Comparison of ENCODE assay signal across 15 cellular contexts in the genomic region with DNA sequence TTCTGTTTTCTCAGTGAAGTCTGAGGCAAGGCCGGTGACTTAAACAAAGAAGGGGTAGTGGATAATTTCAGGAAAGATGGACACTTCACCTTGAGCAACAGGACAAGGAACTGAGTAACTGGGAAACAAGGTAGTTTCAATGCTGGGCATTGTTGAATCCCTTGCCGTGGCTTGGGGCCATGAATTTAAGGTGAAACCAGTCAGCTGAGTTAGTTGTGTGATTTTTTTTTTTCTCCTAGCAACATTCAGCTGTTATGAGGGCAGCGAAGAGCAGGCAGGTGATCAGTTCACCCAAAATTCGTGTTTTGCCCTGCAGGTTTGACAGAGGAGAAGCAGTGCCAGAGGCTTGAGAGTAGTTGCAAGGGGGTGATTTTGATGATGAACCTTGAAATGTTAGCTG. TPM values are rescaled to one million over a fixed set of nuclear protein-coding genes. Genes with fewer than 3 reads are reported as not detected.
DNase-seq lines count a peak whose midpoint lies in the region; ATAC-seq, FAIRE-seq and TF ChIP-seq lines count a peak whose summit lies in the region.
"Had no signal": no experiment of that assay in that cellular context is flagged by ENCODE, and none has a peak within 500 bp of the region (broad histone marks: within the 10 kb centered on the region; RNA-seq: fewer than 3 reads in every experiment).

No MANE protein-coding gene starts in this region.

- no peaks in the 10 kb centered on the region for H3K9me3 Mint-ChIP-seq in stimulated activated naive CD8-positive, alpha-beta T cell treated with anti-CD3 and anti-CD28 coated beads, Interleukin-15, Interleukin-2, amounts not matched to agents 100 ng/mL and 50 ng/mL, for 24 hours
- peaks cover 4% of the 10 kb centered on the region for H3K9me3 Mint-ChIP-seq in activated naive CD8-positive, alpha-beta T cell treated with anti-CD3 and anti-CD28 coated beads for 36 hours
- no peaks in the 10 kb centered on the region for H3K9me3 Mint-ChIP-seq in naive thymus-derived CD8-positive, alpha-beta T cell

- H3K4me3 Mint-ChIP-seq in stimulated activated naive CD8-positive, alpha-beta T cell treated with anti-CD3 and anti-CD28 coated beads, Interleukin-15, Interleukin-2, amounts not matched to agents 100 ng/mL and 50 ng/mL, for 24 hours: no peak overlapping the region
- no peak overlapping the region for H3K4me3 Mint-ChIP-seq in activated naive CD8-positive, alpha-beta T cell treated with anti-CD3 and anti-CD28 coated beads for 36 hours
- peak overlapping the region in 9 of 10 donors; percentile 11 to 78 (median 59) for H3K4me3 Mint-ChIP-seq in naive thymus-derived CD8-positive, alpha-beta T cell

- no peak for ATAC-seq in stimulated activated naive CD8-positive, alpha-beta T cell treated with anti-CD3 and anti-CD28 coated beads, Interleukin-15, Interleukin-2, amounts not matched to agents 100 U/mL and 50 U/mL, for 24 hours
- peak in 1 of 2 donors; percentile 15 for ATAC-seq in naive thymus-derived CD8-positive, alpha-beta T cell
- ATAC-seq in SK-N-SH treated with all-trans-retinoic acid at 6 μM for 48 hours: no peak

- peaks cover 32% of the 10 kb centered on the region for H3K4me1 Mint-ChIP-seq in stimulated activated naive CD8-positive, alpha-beta T cell treated with anti-CD3 and anti-CD28 coated beads, Interleukin-15, Interleukin-2, amounts not matched to agents 100 ng/mL and 50 ng/mL, for 24 hours (ENCODE audit: low read depth)
- H3K4me1 Mint-ChIP-seq in activated naive CD8-positive, alpha-beta T cell treated with anti-CD3 and anti-CD28 coated beads for 36 hours: peaks cover 29% of the 10 kb centered on the region
- H3K4me1 Mint-ChIP-seq in naive thymus-derived CD8-positive, alpha-beta T cell: peaks cover 21 to 40% (median 30%) of the 10 kb centered on the region in 4 donors

- TF ChIP-seq CTCF in D721Med (IDR thresholded peaks at IDR 0.05; ENCODE audit: insufficient read depth, missing control alignments): no peak

- no peak for FAIRE-seq in D721Med (lab: Jason Lieb, UNC)
- FAIRE-seq: G401.6 had no signal

- POLR2A ChIA-PET in naive thymus-derived CD8-positive, alpha-beta T cell (lab: Charles Lee): interaction anchor here (0.6 to 13.0 kb wide), 6 partner anchors 18 to 103 kb away, joined by 3 to 852 read pairs (median 5); a partner anchor contains a TSS

- H3K27me3 Mint-ChIP-seq in stimulated activated naive CD8-positive, alpha-beta T cell treated with anti-CD3 and anti-CD28 coated beads, Interleukin-15, Interleukin-2, amounts not matched to agents 100 ng/mL and 50 ng/mL, for 24 hours: no peaks in the 10 kb centered on the region
- no peaks in the 10 kb centered on the region for H3K27me3 Mint-ChIP-seq in activated naive CD8-positive, alpha-beta T cell treated with anti-CD3 and anti-CD28 coated beads for 36 hours
- no peaks in the 10 kb centered on the region for H3K27me3 Mint-ChIP-seq in naive thymus-derived CD8-positive, alpha-beta T cell

- H3K27ac Mint-ChIP-seq in stimulated activated naive CD8-positive, alpha-beta T cell treated with anti-CD3 and anti-CD28 coated beads, Interleukin-15, Interleukin-2, amounts not matched to agents 100 ng/mL and 50 ng/mL, for 24 hours: peak overlapping the region; percentile 53
- H3K27ac Mint-ChIP-seq in activated naive CD8-positive, alpha-beta T cell treated with anti-CD3 and anti-CD28 coated beads for 36 hours: peak overlapping the region; percentile 10
- peak overlapping the region in 5 of 10 donors; percentile 66 to 94 (median 84) for H3K27ac Mint-ChIP-seq in naive thymus-derived CD8-positive, alpha-beta T cell

- H3K36me3 Mint-ChIP-seq in stimulated activated naive CD8-positive, alpha-beta T cell treated with anti-CD3 and anti-CD28 coated beads, Interleukin-15, Interleukin-2, amounts not matched to agents 100 ng/mL and 50 ng/mL, for 24 hours (ENCODE audit: low read depth): peaks cover 28% of the 10 kb centered on the region
- peaks cover 35% of the 10 kb centered on the region for H3K36me3 Mint-ChIP-seq in activated naive CD8-positive, alpha-beta T cell treated with anti-CD3 and anti-CD28 coated beads for 36 hours
- peaks cover 6 to 15% (median 7%) of the 10 kb centered on the region in 3 donors for H3K36me3 Mint-ChIP-seq in naive thymus-derived CD8-positive, alpha-beta T cell

- no peak for DNase-seq in stimulated activated naive CD8-positive, alpha-beta T cell treated with anti-CD3 and anti-CD28 coated beads, Interleukin-15, Interleukin-2, amounts not matched to agents 100 U/mL and 50 U/mL, for 24 hours
- no peak for DNase-seq in activated naive CD8-positive, alpha-beta T cell treated with anti-CD3 and anti-CD28 coated beads for 36 hours
- DNase-seq in naive thymus-derived CD8-positive, alpha-beta T cell: peak in 2 of 10 donors; percentile 8 to 27
- DNase-seq in NCI-H82 treated with DMSO at 0.1 percent for 48 hours (lab: John Stamatoyannopoulos, UW; ENCODE audit: unreplicated experiment): no peak
- no peak for DNase-seq in NCI-H2227 (lab: John Stamatoyannopoulos, UW; ENCODE audit: unreplicated experiment)
- no peak for DNase-seq in D721Med (ENCODE audit: insufficient read length, low spot score)
- DNase-seq: effector CD8-positive, alpha-beta T cell; foreskin fibroblast; GOT3; NCI-H2107; SJCRH30; stimulated activated CD4-positive, alpha-beta T cell treated with anti-CD3 and anti-CD28 coated beads, Interleukin-1b, Interleukin-23, amount 100 ng/mL, for 48 hours had no signal

TF ChIP-seq in SK-N-SH treated with all-trans-retinoic acid at 6 μM for 48 hours, 23 proteins besides CTCF, POLR2A, EP300 and RAD21:
- no peak for TF ChIP-seq ZNF565 (CRISPR knock-in tag; conservative IDR thresholded peaks at IDR 0.05; ENCODE audit: low read depth)

RNA-seq across cellular contexts. Expression of a gene that starts 6.8 kb away (rescaled TPM):
- total RNA-seq in activated naive CD8-positive, alpha-beta T cell treated with anti-CD3 and anti-CD28 coated beads for 36 hours: 10 to 100 TPM; 10.6 to 10.7 TPM
- 10 to 100 TPM; 38.6 to 39.9 TPM for total RNA-seq in naive thymus-derived CD8-positive, alpha-beta T cell
- 1 to 10 TPM; 3.6 to 6.3 (median 4.2) TPM for polyA plus RNA-seq in naive thymus-derived CD8-positive, alpha-beta T cell

RNA-seq across cellular contexts. Expression of a gene that starts 42.8 kb away (rescaled TPM):
- total RNA-seq in activated naive CD8-positive, alpha-beta T cell treated with anti-CD3 and anti-CD28 coated beads for 36 hours: 10 to 100 TPM; 16.8 to 18.3 TPM
- 10 to 100 TPM; 76.0 to 77.0 TPM for total RNA-seq in naive thymus-derived CD8-positive, alpha-beta T cell
- 100 to 1,000 TPM; 112 to 126 (median 125) TPM for polyA plus RNA-seq in naive thymus-derived CD8-positive, alpha-beta T cell

Comparison
In these comparisons a context has a peak if more than half of its experiments do, and no peak if none do; other contexts are left out.
1. H3K4me3 Mint-ChIP-seq: peak in naive thymus-derived CD8-positive, alpha-beta T cell (9 of 10); none in stimulated activated naive CD8-positive, alpha-beta T cell treated with anti-CD3 and anti-CD28 coated beads, Interleukin-15, Interleukin-2, amounts not matched to agents 100 ng/mL and 50 ng/mL, for 24 hours (single experiment) and activated naive CD8-positive, alpha-beta T cell treated with anti-CD3 and anti-CD28 coated beads for 36 hours (single experiment).